Comparison of ENCODE assay signal across 21 cellular contexts in the genomic region with DNA sequence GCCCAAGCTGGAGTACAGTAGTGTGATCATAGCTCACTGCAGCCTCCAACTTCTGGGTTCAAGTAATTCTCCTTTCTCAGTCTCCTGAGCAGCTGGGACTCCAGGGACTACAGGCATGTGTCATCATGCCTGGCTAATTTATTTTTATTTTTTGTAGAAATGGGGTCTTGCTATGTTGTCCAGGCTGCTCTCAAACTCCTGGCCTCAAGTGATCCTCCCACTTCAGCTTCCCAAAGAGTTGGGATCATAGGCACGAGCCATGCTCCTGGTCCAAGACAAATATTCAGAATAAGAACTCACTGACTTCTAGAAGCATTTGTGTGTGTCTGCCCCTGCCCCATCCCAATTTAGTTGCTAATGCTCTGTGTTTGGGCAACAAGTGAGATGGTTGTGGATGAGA.
A peak's percentile ranks its signal among the peaks of the same experiment; 100 is the strongest.
DNase-seq lines count a peak whose midpoint lies in the region; ATAC-seq, FAIRE-seq and TF ChIP-seq lines count a peak whose summit lies in the region.
"Had no signal": no experiment of that assay in that cellular context is flagged by ENCODE, and none has a peak within 500 bp of the region (broad histone marks: within the 10 kb centered on the region; RNA-seq: fewer than 3 reads in every experiment).

No MANE protein-coding gene starts in this region.

- H3K27ac ChIP-seq in BLaER1 (peak overlapping the region; percentile 61), IMR-90 (ENCODE audit: insufficient read depth, low read length) (no peak overlapping the region), K562 (ENCODE audit: extremely low read depth, low read depth, low read length) (no peak overlapping the region), aorta (ENCODE audit: low read depth in 1 of 2, low read length in 2 of 2) (peak overlapping the region; percentile 33 to 89)
- H3K27ac ChIP-seq: 22Rv1 had no signal

- H3K4me2 ChIP-seq in BLaER1 (peak overlapping the region; percentile 76), IMR-90 (ENCODE audit: low read depth, low read length) (no peak overlapping the region), K562 (ENCODE audit: insufficient read depth, low read length) (no peak overlapping the region)

- no peak overlapping the region for H3K4me3 ChIP-seq in BLaER1
- H3K4me3 ChIP-seq in IMR-90 (ENCODE audit: insufficient read depth, low read depth, low read length) = no peak overlapping the region
- H3K4me3 ChIP-seq in K562 = no peak overlapping the region
- H3K4me3 ChIP-seq in aorta (ENCODE audit: low read length in 2 of 2) = no peak overlapping the region
- H3K4me3 ChIP-seq: HAP-1 had no signal

- peak overlapping the region; percentile 3; the same call in 1 of the 2 replicates for H2AK5ac ChIP-seq in IMR-90 (ENCODE audit: low read depth, low read length)

- no peak for TF ChIP-seq EP300 in K562 (IDR thresholded peaks at IDR 0.05; ENCODE audit: low read length)

- H4K20me1 ChIP-seq in BLaER1 (no peaks in the 10 kb centered on the region), IMR-90 (ENCODE audit: insufficient read depth, low read length) (no peaks in the 10 kb centered on the region), K562 (replicated peaks; ENCODE audit: control insufficient read depth, insufficient read depth, low read length) (no peaks in the 10 kb centered on the region)

- DNase-seq in IMR-90 (no peak), K562 (ENCODE audit: extremely low read depth in 1 of 4, low spot score in 3 of 4) (no peak), aorta (no peak), NCI-H345 (lab: John Stamatoyannopoulos, UW) (no peak), GM12891 (ENCODE audit: insufficient read length, low spot score) (no peak)
- DNase-seq in NK-92 treated with Interleukin-12 subunit alpha and Interleukin-12 subunit beta, amount 100 ng/mL, for 24 hours (lab: John Stamatoyannopoulos, UW) = no peak
- DNase-seq: C1 segment of cervical spinal cord; Calu3; CD4-positive, alpha-beta memory T cell; COR-L47; DMS53; DMS79 treated with DMSO at 0.1 percent for 48 hours; GF-D8; GOT3 had no signal

- TF ChIP-seq RAD21 in IMR-90 (IDR thresholded peaks at IDR 0.05; ENCODE audit: low read length) (no peak), K562 (CRISPR knock-in tag; conservative IDR thresholded peaks at IDR 0.05 in 1 of 2, IDR thresholded peaks at IDR 0.05 in 1 of 2) (no peak)

- no peak overlapping the region for H2BK5ac ChIP-seq in IMR-90 (ENCODE audit: low read depth, low read length, poor library complexity, severe bottlenecking)

- no peak overlapping the region for H2BK15ac ChIP-seq in IMR-90 (ENCODE audit: low read depth, low read length)

- no peak overlapping the region for H3K4ac ChIP-seq in IMR-90 (ENCODE audit: low read depth, low read length)

- H2AFZ ChIP-seq in IMR-90 (replicated peaks; ENCODE audit: low read length, poor library complexity) = no peak overlapping the region
- no peak overlapping the region for H2AFZ ChIP-seq in K562 (ENCODE audit: low read depth, low read length)

- no peak for ATAC-seq in IMR-90 (ENCODE audit: low read depth)
- no peak for ATAC-seq in K562
- no peak for ATAC-seq in aorta (ENCODE audit: low FRiP score)

- peak overlapping the region; percentile 16; the same call in 1 of the 2 replicates for H2BK120ac ChIP-seq in IMR-90 (ENCODE audit: low read depth, low read length)

- POLR2A ChIA-PET in IMR-90 (lab: Charles Lee; ENCODE audit: unreplicated experiment) (no interaction called here), K562 (lab: Yijun Ruan, JAX) (interaction anchor here (1.2 kb wide), 1 partner anchor 10 kb away, joined by 3 read pairs; no protein-coding TSS in a partner anchor)

- no peak for FAIRE-seq in K562 (lab: Jason Lieb, UNC)
- FAIRE-seq in GM12891 (lab: Jason Lieb, UNC) = no peak
- FAIRE-seq: A204.1, GM12892, GM19239, H54 had no signal

- H4K8ac ChIP-seq in IMR-90 (ENCODE audit: low read depth in 2 of 2, low read length in 2 of 2) = no peak overlapping the region

- H4K5ac ChIP-seq in IMR-90 (ENCODE audit: low read depth, low read length) = no peak overlapping the region

- H3K36me3 ChIP-seq in BLaER1 (peaks cover 69% of the 10 kb centered on the region), IMR-90 (ENCODE audit: control insufficient read depth, insufficient read depth, low read length) (no peaks in the 10 kb centered on the region), K562 (ENCODE audit: control insufficient read depth, insufficient read depth, low read length) (no peaks in the 10 kb centered on the region), aorta (ENCODE audit: control insufficient read depth in 1 of 2, insufficient read depth in 2 of 2, low read length in 1 of 2) (peaks cover 7 to 9% of the 10 kb centered on the region in 2 donors)
- H3K36me3 ChIP-seq: HAP-1 had no signal

- TF ChIP-seq POLR2A in IMR-90 (IDR thresholded peaks at IDR 0.05; ENCODE audit: low read depth, low read length) (no peak), K562 (conservative IDR thresholded peaks at IDR 0.05) (no peak), GM12891 (IDR thresholded peaks at IDR 0.05; ENCODE audit: low read depth, low read length) (no peak)

- no peak overlapping the region for H3K23ac ChIP-seq in IMR-90 (ENCODE audit: low read depth, low read length)

- no peak overlapping the region for H3K18ac ChIP-seq in IMR-90 (ENCODE audit: low read depth, low read length)

- H3K9ac ChIP-seq in BLaER1 = no peak overlapping the region
- no peak overlapping the region for H3K9ac ChIP-seq in IMR-90 (ENCODE audit: low read depth, low read length)
- no peak overlapping the region for H3K9ac ChIP-seq in K562 (ENCODE audit: insufficient read depth in 1 of 2, low read depth in 2 of 2, low read length in 2 of 2)

- H3K9me3 ChIP-seq in BLaER1 (no peaks in the 10 kb centered on the region), IMR-90 (ENCODE audit: control insufficient read depth, insufficient read depth, low read length) (no peaks in the 10 kb centered on the region), K562 (replicated peaks; ENCODE audit: control insufficient read depth, insufficient read depth, low read depth, low read length) (no peaks in the 10 kb centered on the region), aorta (ENCODE audit: control insufficient read depth, low read length) (no peaks in the 10 kb centered on the region)
- H3K9me3 ChIP-seq: HAP-1 had no signal

- H3K56ac ChIP-seq in IMR-90 (ENCODE audit: extremely low read depth, insufficient read depth, low read length) = no peak overlapping the region

- CTCF ChIA-PET in IMR-90 (lab: Yijun Ruan, JAX) = interaction anchor here (1.4 kb wide), 1 partner anchor 17 kb away, joined by 4 read pairs; no protein-coding TSS in a partner anchor
- CTCF ChIA-PET in K562 (lab: Yijun Ruan, JAX; ENCODE audit: low intra/inter-chr PET ratio) = no interaction called here

- in situ Hi-C loops in IMR-90 (cut with MboI; ENCODE audit: low sequenced_read_pairs) (no loop called here), K562 (cut with MboI) (no loop called here)

- no CpG with 5 or more reads among the region's 1 CpG for WGBS in IMR-90 (ENCODE audit: extremely low coverage in 2 of 2, insufficient read length in 1 of 2), 2 experiments
- WGBS in K562 (ENCODE audit: insufficient coverage, low coverage, missing lambda C conversion rate) = 0% methylated on average over 1 of the region's 1 CpG
- WGBS in aorta, 2 donors = 16 to 23% methylated on average over 1 of the region's 1 CpG

- no peaks in the 10 kb centered on the region for H3K79me1 ChIP-seq in IMR-90 (ENCODE audit: low read depth in 1 of 2, low read length in 2 of 2)

- BruUV-seq in IMR-90 (replicated peaks; lab: Mats Ljungman, UMichigan) (no TSS peak), K562 (replicated peaks; lab: Mats Ljungman, UMichigan) (no TSS peak)

- H3K9me1 ChIP-seq in IMR-90 (ENCODE audit: insufficient read depth, low read length) = 0 out of 2 replicates have a peak, but pooled peaks cover 3% of the 10 kb centered on the region
- no peaks in the 10 kb centered on the region for H3K9me1 ChIP-seq in K562 (ENCODE audit: control insufficient read depth, insufficient read depth, low read length)

- intact Hi-C loops in IMR-90 (cut with micrococcal nuclease) = no loop called here
- intact Hi-C loops in K562 (cut with micrococcal nuclease) = no loop called here
- intact Hi-C loops in aorta (cut with DNase I) = no loop called here

- dilution Hi-C loops in IMR-90 (cut with HindIII; ENCODE audit: low sequenced_read_pairs, unreplicated experiment) = no loop called here

- H3K27me3 ChIP-seq in BLaER1 = no peaks in the 10 kb centered on the region
- H3K27me3 ChIP-seq in IMR-90 (ENCODE audit: control insufficient read depth, insufficient read depth, low read length) = no peaks in the 10 kb centered on the region
- H3K27me3 ChIP-seq in K562 (ENCODE audit: control insufficient read depth in 2 of 2, insufficient read depth in 2 of 2, low read length in 2 of 2) = no peaks in the 10 kb centered on the region
- no peaks in the 10 kb centered on the region for H3K27me3 ChIP-seq in aorta (ENCODE audit: control insufficient read depth in 1 of 2, insufficient read depth in 2 of 2, low read length in 1 of 2)

- H4K91ac ChIP-seq in IMR-90 (ENCODE audit: insufficient read depth, low read depth, low read length) = no peak overlapping the region; the same call in 1 of the 2 replicates

- H2BK20ac ChIP-seq in IMR-90 (ENCODE audit: low read depth, low read length) = peak overlapping the region; percentile 42; the same call in 1 of the 2 replicates

- H3K4me1 ChIP-seq in BLaER1 (peaks cover 89% of the 10 kb centered on the region), IMR-90 (ENCODE audit: control insufficient read depth, insufficient read depth, low read length) (peaks cover 7% of the 10 kb centered on the region), K562 (replicated peaks in 1 of 2; ENCODE audit: control insufficient read depth in 2 of 2, insufficient read depth in 2 of 2, low read length in 2 of 2) (no peaks in the 10 kb centered on the region), aorta (ENCODE audit: control insufficient read depth in 1 of 2, insufficient read depth in 2 of 2, low read length in 2 of 2) (peaks cover 3 to 7% of the 10 kb centered on the region in 2 donors)
- H3K4me1 ChIP-seq: HAP-1 had no signal

- H3K79me2 ChIP-seq in K562 (ENCODE audit: control insufficient read depth, insufficient read depth, low read length) = no peaks in the 10 kb centered on the region

- no peak overlapping the region for H2AK9ac ChIP-seq in IMR-90 (replicated peaks; ENCODE audit: low read depth, low read length, poor library complexity)

- no peak overlapping the region; the same call in 1 of the 2 replicates for H3K14ac ChIP-seq in IMR-90 (replicated peaks; ENCODE audit: low read depth, low read length)

- TF ChIP-seq CTCF in IMR-90 (conservative IDR thresholded peaks at IDR 0.05; ENCODE audit: low read depth, low read length) (no peak), K562 (IDR thresholded peaks at IDR 0.05 in 2 of 3, conservative IDR thresholded peaks at IDR 0.05 in 1 of 3; ENCODE audit: insufficient read depth in 2 of 3, low read depth in 1 of 3, low read length in 3 of 3) (no peak)

TF ChIP-seq in IMR-90, 13 proteins besides CTCF, POLR2A, EP300 and RAD21:
- TF ChIP-seq RFX5 (IDR thresholded peaks at IDR 0.05; ENCODE audit: low read depth, low read length) = no peak

TF ChIP-seq in K562, 482 proteins besides CTCF, POLR2A, EP300 and RAD21 (continues in another document):
- peak; percentile 94 for TF ChIP-seq ZNF121 (CRISPR knock-in tag; conservative IDR thresholded peaks at IDR 0.05)

TF ChIP-seq in GM12891, 5 proteins besides CTCF, POLR2A, EP300 and RAD21 (continues in another document):
- TF ChIP-seq TAF1 (IDR thresholded peaks at IDR 0.05; ENCODE audit: low read depth, low read length) (no peak), POU2F2 (IDR thresholded peaks at IDR 0.05; ENCODE audit: low read depth, low read length) (no peak), SPI1 (IDR thresholded peaks at IDR 0.05; ENCODE audit: low read depth, low read length) (no peak)

Comparison
In these comparisons a context has a peak if more than half of its experiments do, and no peak if none do; other contexts are left out.
1. H3K27ac ChIP-seq: peak in BLaER1 (single experiment) and aorta (2 of 2); none in IMR-90 (single experiment) and K562 (single experiment).